ENCODE assay signal across 30 cellular contexts in the genomic region with DNA sequence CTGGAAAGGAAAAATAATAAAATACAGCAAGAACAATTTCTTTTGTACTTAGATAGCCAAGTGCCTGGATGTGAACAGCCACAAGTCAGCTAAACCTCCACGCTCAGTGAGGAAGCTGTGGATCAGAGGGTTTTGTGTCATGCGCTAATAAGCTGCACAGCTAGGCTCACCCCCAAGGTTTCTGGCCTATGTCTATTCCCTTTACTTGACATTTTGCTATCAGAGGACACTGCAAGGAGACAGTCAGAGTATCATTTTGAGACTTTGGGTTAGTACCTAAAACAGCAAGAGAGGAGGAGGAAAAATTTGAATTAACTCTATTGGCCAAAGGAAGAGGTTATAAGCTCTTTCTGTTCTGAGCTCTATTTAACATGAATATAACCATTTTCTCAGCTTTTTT.
"Had no signal": no experiment of that assay in that cellular context is flagged by ENCODE, and none has a peak within 500 bp of the region (broad histone marks: within the 10 kb centered on the region; RNA-seq: fewer than 3 reads in every experiment).

No MANE protein-coding gene starts in this region.

- H3K4me3 ChIP-seq: esophagus squamous epithelium, gastroesophageal sphincter, heart right ventricle, hepatocyte had no signal

- H3K79me2 ChIP-seq: hepatocyte had no signal

- H2AFZ ChIP-seq: hepatocyte had no signal

- DNase-seq: activated B cell treated with CpG ODN at 0.5 μM for 24 hours; activated CD4-positive, alpha-beta T cell treated with anti-CD3 and anti-CD28 coated beads for 48 hours; activated CD4-positive, alpha-beta T cell treated with anti-CD3 and anti-CD28 coated beads, Interleukin-2, amount 50 U/mL, for 1 hour; activated CD4-positive, alpha-beta T cell treated with anti-CD3 and anti-CD28 coated beads, Interleukin-2, amount 50 U/mL, for 48 hours; activated CD8-positive, alpha-beta memory T cell treated with anti-CD3 and anti-CD28 coated beads for 24 hours; activated CD8-positive, alpha-beta T cell treated with anti-CD3 and anti-CD28 coated beads for 36 hours; activated effector memory CD4-positive, alpha-beta T cell treated with Interleukin-2 at 50 U/mL for 16 hours; activated gamma-delta T cell treated with Interleukin-2 at 50 U/mL for 16 hours; activated naive CD4-positive, alpha-beta T cell treated with anti-CD3 and anti-CD28 coated beads, Interleukin-2, amount 50 U/mL, for 16 hours; activated naive CD4-positive, alpha-beta T cell treated with Interleukin-2 at 50 U/mL for 16 hours; activated T-cell treated with anti-CD3 and anti-CD28 coated beads, Interleukin-2, amount 50 U/mL, for 4 hours; amniotic stem cell; anterior cingulate cortex; brain microvascular endothelial cell; cortex of kidney; dermis blood vessel endothelial cell; effector CD4-positive, alpha-beta T cell; effector memory CD8-positive, alpha-beta T cell; esophagus squamous epithelium; foreskin melanocyte; heart right ventricle; T-helper 2 cell had no signal

- H3K36me3 ChIP-seq: brain microvascular endothelial cell, esophagus squamous epithelium, gastroesophageal sphincter, heart right ventricle had no signal

- ATAC-seq: activated CD4-positive, CD25-positive, alpha-beta regulatory T cell treated with anti-CD3 and anti-CD28 coated beads, Interleukin-2, amount 50 U/mL, for 24 hours; activated CD8-positive, alpha-beta T cell treated with anti-CD3 and anti-CD28 coated beads for 36 hours; activated T-cell treated with anti-CD3 and anti-CD28 coated beads, Interleukin-2, amount 50 U/mL, for 4 hours; activated T-helper 17 cell treated with anti-CD3 and anti-CD28 coated beads, Interleukin-2, amount 50 U/mL, for 72 hours; effector memory CD8-positive, alpha-beta T cell; gastroesophageal sphincter; heart right ventricle had no signal

- H3K27me3 ChIP-seq: brain microvascular endothelial cell, esophagus squamous epithelium, gastroesophageal sphincter, heart right ventricle, hepatocyte had no signal

- FAIRE-seq: astrocyte, bronchial epithelial cell, TTC549 had no signal

- H3K9me3 ChIP-seq: esophagus squamous epithelium, gastroesophageal sphincter had no signal

- H3K27ac ChIP-seq: brain microvascular endothelial cell, esophagus squamous epithelium, gastroesophageal sphincter, hepatocyte, VCaP had no signal

- H3K4me1 ChIP-seq: esophagus squamous epithelium, gastroesophageal sphincter had no signal

- H3K4me2 ChIP-seq: hepatocyte had no signal
